ENCODE assay signal across 8 cellular contexts in genomic region chr20:43514062-43514971, GRCh38. TPM values are rescaled to one million over a fixed set of nuclear protein-coding genes. Genes with fewer than 3 reads are reported as not detected.
A peak's percentile ranks its signal among the peaks of the same experiment; 100 is the strongest.
DNase-seq lines count a peak whose midpoint lies in the region; ATAC-seq, FAIRE-seq and TF ChIP-seq lines count a peak whose summit lies in the region.

No MANE protein-coding gene starts in this region.

- peak overlapping the region; percentile 62 for H3K4me3 ChIP-seq in astrocyte of the spinal cord (ENCODE audit: low read depth, low read length)
- H3K4me3 ChIP-seq in retinal pigment epithelial cell (ENCODE audit: low read length): peak overlapping the region; percentile 64

- TF ChIP-seq CTCF in astrocyte of the spinal cord (IDR thresholded peaks at IDR 0.05; ENCODE audit: low read depth, low read length) (no peak), retinal pigment epithelial cell (conservative IDR thresholded peaks at IDR 0.05; ENCODE audit: low read depth, low read length) (peak; percentile 48)

- DNase-seq in GM12891 (ENCODE audit: insufficient read length, low spot score): peak; percentile 94
- DNase-seq in NCI-H1436 treated with DMSO at 0.1 percent for 48 hours (lab: John Stamatoyannopoulos, UW): peak; percentile 87
- peak; percentile 82 for DNase-seq in T-helper 9 cell
- DNase-seq in astrocyte of the spinal cord (ENCODE audit: low read depth, low spot score): peak; percentile 99
- peak; percentile 34 to 99 (median 93) for DNase-seq in hypothalamus (lab: John Stamatoyannopoulos, UW)
- DNase-seq in retinal pigment epithelial cell (ENCODE audit: low read depth): peak; percentile 91
- DNase-seq in NCI-H187 treated with DMSO at 0.1 percent for 48 hours (lab: John Stamatoyannopoulos, UW): no peak

- no peak for TF ChIP-seq POLR2A in GM12891 (IDR thresholded peaks at IDR 0.05; ENCODE audit: low read depth, low read length)

- peak; percentile 76 for FAIRE-seq in GM12891 (lab: Jason Lieb, UNC)

- in situ Hi-C loops in astrocyte of the spinal cord (cut with HindIII; ENCODE audit: low sequenced_read_pairs): no loop called here

- ATAC-seq in HG02798 (IDR thresholded peaks at IDR 0.05; ENCODE audit: poor library complexity, unreplicated experiment): peak; percentile 84

TF ChIP-seq in GM12891, 5 proteins besides CTCF, POLR2A, EP300 and RAD21:
- TF ChIP-seq TAF1 (IDR thresholded peaks at IDR 0.05; ENCODE audit: low read depth, low read length) (no peak), SPI1 (IDR thresholded peaks at IDR 0.05; ENCODE audit: low read depth, low read length) (peak; percentile 41), PAX5 (IDR thresholded peaks at IDR 0.05; ENCODE audit: insufficient read depth, low read length, severe bottlenecking) (no peak), POLR2AphosphoS5 (IDR thresholded peaks at IDR 0.05; ENCODE audit: low read depth, low read length) (0 out of 2 replicates have a peak, but pooled peaks have one; percentile 36), POU2F2 (IDR thresholded peaks at IDR 0.05; ENCODE audit: low read depth, low read length) (no peak)

RNA-seq across cellular contexts. Expression of gene L3MBTL1, which starts 6.8 kb away (rescaled TPM):
- 2.8 TPM for polyA plus RNA-seq in GM12891 (2012; ENCODE audit: low read depth, missing spikeins)

RNA-seq across cellular contexts. Expression of gene SGK2, which starts 44.5 kb away (rescaled TPM):
- polyA plus RNA-seq in GM12891 (2012; ENCODE audit: low read depth, missing spikeins): 0.21 TPM

RNA-seq across cellular contexts. Expression of gene SRSF6, which starts 56.6 kb away (rescaled TPM):
- 115 TPM for polyA plus RNA-seq in GM12891 (2012; ENCODE audit: low read depth, missing spikeins)
